39 cellular contexts compared by ENCODE assay signal in genomic region chr22:19094393-19094997, GRCh38. TPM values are rescaled to one million over a fixed set of nuclear protein-coding genes. Genes with fewer than 3 reads are reported as not detected.
"Had no signal": no experiment of that assay in that cellular context is flagged by ENCODE, and none has a peak within 500 bp of the region (broad histone marks: within the 10 kb centered on the region; RNA-seq: fewer than 3 reads in every experiment).

No MANE protein-coding gene starts in this region.

- H3K36me3 ChIP-seq: brain microvascular endothelial cell, breast epithelium, cardiac muscle cell had no signal

- ATAC-seq: activated naive CD4-positive, alpha-beta T cell treated with anti-CD3 and anti-CD28 coated beads, Interleukin-2, amount 50 U/mL, for 72 hours; activated naive CD8-positive, alpha-beta T cell treated with anti-CD3 and anti-CD28 coated beads, Interleukin-2, amount 50 U/mL, for 24 hours; activated T-cell treated with anti-CD3 and anti-CD28 coated beads, Interleukin-2, amount 50 U/mL, for 4 hours; activated T-cell treated with anti-CD3 and anti-CD28 coated beads, Interleukin-2, amount 50 U/mL, for 72 hours; activated T-helper 17 cell treated with anti-CD3 and anti-CD28 coated beads, Interleukin-2, amount 50 U/mL, for 72 hours; body of pancreas had no signal

- DNase-seq: activated effector memory CD4-positive, alpha-beta T cell treated with anti-CD3 and anti-CD28 coated beads, Interleukin-2, amount 50 U/mL, for 16 hours; activated effector memory CD4-positive, alpha-beta T cell treated with Interleukin-2 at 50 U/mL for 16 hours; activated gamma-delta T cell; activated gamma-delta T cell treated with Interleukin-2 at 50 U/mL for 16 hours; activated naive CD4-positive, alpha-beta T cell; activated naive CD4-positive, alpha-beta T cell treated with anti-CD3 and anti-CD28 coated beads for 36 hours; activated naive CD4-positive, alpha-beta T cell treated with anti-CD3 and anti-CD28 coated beads, Interleukin-2, amount 10 ng/mL, durations not matched to agents 7 days and 5 days; activated naive CD4-positive, alpha-beta T cell treated with anti-CD3 and anti-CD28 coated beads, Interleukin-2, amount 50 U/mL, for 16 hours; activated naive CD4-positive, alpha-beta T cell treated with Interleukin-2 at 50 U/mL for 16 hours; activated naive CD8-positive, alpha-beta T cell treated with anti-CD3 and anti-CD28 coated beads for 36 hours; activated naive CD8-positive, alpha-beta T cell treated with anti-CD3 and anti-CD28 coated beads, Interleukin-2, amount 10 ng/mL, durations not matched to agents 7 days and 5 days; activated naive CD8-positive, alpha-beta T cell treated with anti-CD3 and anti-CD28 coated beads, Interleukin-2, amount 50 U/mL, for 24 hours; activated T-cell treated with anti-CD3 and anti-CD28 coated beads, Interleukin-2, amount 50 U/mL, for 1 hour; activated T-cell treated with anti-CD3 and anti-CD28 coated beads, Interleukin-2, amount 50 U/mL, for 24 hours; activated T-cell treated with anti-CD3 and anti-CD28 coated beads, Interleukin-2, amount 50 U/mL, for 4 hours; activated T-cell treated with anti-CD3 and anti-CD28 coated beads, Interleukin-2, amount 50 U/mL, for 48 hours; activated T-cell treated with anti-CD3 and anti-CD28 coated beads, Interleukin-2, amount 50 U/mL, for 72 hours; adrenal gland; amygdala; anterior cingulate cortex; aorta; body of pancreas; brain microvascular endothelial cell; caudate nucleus; central memory CD4-positive, alpha-beta T cell; cerebellar nuclear complex had no signal

- H3K27me3 ChIP-seq: adrenal gland, ascending aorta, body of pancreas, brain microvascular endothelial cell, breast epithelium, cardiac muscle cell had no signal

- FAIRE-seq: astrocyte, bronchial epithelial cell had no signal

- H3K27ac ChIP-seq: adrenal gland, ascending aorta, body of pancreas, brain microvascular endothelial cell, breast epithelium, cardiac muscle cell had no signal

- H3K4me1 ChIP-seq: ascending aorta, breast epithelium had no signal

- H3K4me3 ChIP-seq: adrenal gland, ascending aorta, body of pancreas, breast epithelium, cardiac muscle cell had no signal

- H3K9me3 ChIP-seq: adrenal gland, ascending aorta, body of pancreas, breast epithelium had no signal

RNA-seq across cellular contexts. Expression of gene TSSK2, which starts 36.6 kb away (rescaled TPM):
- total RNA-seq: activated naive CD4-positive, alpha-beta T cell treated with anti-CD3 and anti-CD28 coated beads for 36 hours; activated naive CD4-positive, alpha-beta T cell treated with anti-CD3 and anti-CD28 coated beads, Interleukin-2, amount 50 U/mL, for 72 hours; activated naive CD8-positive, alpha-beta T cell treated with anti-CD3 and anti-CD28 coated beads for 36 hours; activated naive CD8-positive, alpha-beta T cell treated with anti-CD3 and anti-CD28 coated beads, Interleukin-2, amount 10 ng/mL, durations not matched to agents 7 days and 5 days; activated T-cell treated with anti-CD3 and anti-CD28 coated beads, Interleukin-2, amount 50 U/mL, for 4 hours; activated T-cell treated with anti-CD3 and anti-CD28 coated beads, Interleukin-2, amount 50 U/mL, for 72 hours; activated T-helper 1 cell treated with anti-CD3 and anti-CD28 coated beads, Interleukin-12 subunit alpha, Interleukin-12 subunit beta, Interleukin-2, Interleukin-4 antibody, amounts not matched to agents 30 ng/mL and 10 ng/mL and 1 ng/mL, durations not matched to agents 14 hours and 24 hours and 36 hours; activated T-helper 17 cell treated with anti-CD3 and anti-CD28 coated beads, Interleukin-2, amount 50 U/mL, for 72 hours; activated T-helper 2 cell treated with anti-CD3 and anti-CD28 coated beads, Interferon-gamma antibody, Interleukin-2, Interleukin-4, amounts not matched to agents 10 μg/mL and 5 μg/mL and 100 μg/mL, durations not matched to agents 14 hours and 24 hours and 36 hours; adrenal gland; aorta; ascending aorta; astrocyte; breast epithelium; bronchial epithelial cell; cardiac muscle cell; cardiac septum; cerebellum; chondrocyte had no signal
- polyA plus RNA-seq: cardiac muscle cell had no signal

RNA-seq across cellular contexts. Expression of gene GSC2, which starts 55.6 kb away (rescaled TPM):
- total RNA-seq: activated naive CD4-positive, alpha-beta T cell treated with anti-CD3 and anti-CD28 coated beads for 36 hours; activated naive CD4-positive, alpha-beta T cell treated with anti-CD3 and anti-CD28 coated beads, Interleukin-2, amount 50 U/mL, for 72 hours; activated naive CD8-positive, alpha-beta T cell treated with anti-CD3 and anti-CD28 coated beads for 36 hours; activated naive CD8-positive, alpha-beta T cell treated with anti-CD3 and anti-CD28 coated beads, Interleukin-2, amount 10 ng/mL, durations not matched to agents 7 days and 5 days; activated T-cell treated with anti-CD3 and anti-CD28 coated beads, Interleukin-2, amount 50 U/mL, for 4 hours; activated T-cell treated with anti-CD3 and anti-CD28 coated beads, Interleukin-2, amount 50 U/mL, for 72 hours; activated T-helper 17 cell treated with anti-CD3 and anti-CD28 coated beads, Interleukin-2, amount 50 U/mL, for 72 hours; activated T-helper 2 cell treated with anti-CD3 and anti-CD28 coated beads, Interferon-gamma antibody, Interleukin-2, Interleukin-4, amounts not matched to agents 10 μg/mL and 5 μg/mL and 100 μg/mL, durations not matched to agents 14 hours and 24 hours and 36 hours; adrenal gland; aorta; ascending aorta; astrocyte; body of pancreas; breast epithelium; bronchial epithelial cell; cardiac muscle cell; cardiac septum; cerebellum; chondrocyte had no signal
- polyA plus RNA-seq: adipose tissue, adrenal gland, aorta, cardiac muscle cell had no signal
